ENCODE assay signal across 18 cellular contexts in genomic region chr3:136093771-136094170, GRCh38.
"Had no signal": no experiment of that assay in that cellular context is flagged by ENCODE, and none has a peak within 500 bp of the region (broad histone marks: within the 10 kb centered on the region; RNA-seq: fewer than 3 reads in every experiment).

No MANE protein-coding gene starts in this region.

- DNase-seq: activated CD4-positive, alpha-beta T cell treated with anti-CD3 and anti-CD28 coated beads, Interleukin-2, amount 50 U/mL, for 4 hours; activated naive CD4-positive, alpha-beta T cell treated with Interleukin-2 at 50 U/mL for 16 hours; activated naive CD8-positive, alpha-beta T cell treated with anti-CD3 and anti-CD28 coated beads, Interleukin-2, amount 50 U/mL, for 24 hours; left colon; mammary epithelial cell; right cardiac atrium; stimulated activated CD4-positive, alpha-beta T cell treated with anti-CD3 and anti-CD28 coated beads, Interleukin-4, amount 100 ng/mL, for 4 hours; stimulated activated CD8-positive, alpha-beta memory T cell treated with anti-CD3 and anti-CD28 coated beads, Interleukin-4, amount 100 ng/mL, for 48 hours; stimulated activated naive CD8-positive, alpha-beta T cell treated with anti-CD3 and anti-CD28 coated beads, Interleukin-15, Interleukin-2, amounts not matched to agents 100 U/mL and 50 U/mL, for 24 hours; T1000; transverse colon had no signal

- H3K4me1 ChIP-seq: ascending aorta, prostate gland, transverse colon had no signal

- H3K4me3 ChIP-seq: ascending aorta, cardiac muscle cell, prostate gland, skin epidermis, transverse colon had no signal

- FAIRE-seq: colon had no signal

- H3K27ac ChIP-seq: ascending aorta, cardiac muscle cell, prostate gland, skin epidermis, transverse colon had no signal

- H3K4me1 Mint-ChIP-seq: activated naive CD8-positive, alpha-beta T cell treated with anti-CD3 and anti-CD28 coated beads, Interleukin-2, amount 50 U/mL, for 24 hours; activated T-helper 17 cell treated with anti-CD3 and anti-CD28 coated beads, Interleukin-2, amount 50 U/mL, for 72 hours; neural crest cell had no signal

- H3K9me3 Mint-ChIP-seq: activated naive CD8-positive, alpha-beta T cell treated with anti-CD3 and anti-CD28 coated beads, Interleukin-2, amount 50 U/mL, for 24 hours; activated T-helper 17 cell treated with anti-CD3 and anti-CD28 coated beads, Interleukin-2, amount 50 U/mL, for 72 hours had no signal

- H3K4me3 Mint-ChIP-seq: activated naive CD8-positive, alpha-beta T cell treated with anti-CD3 and anti-CD28 coated beads, Interleukin-2, amount 50 U/mL, for 24 hours; activated T-helper 17 cell treated with anti-CD3 and anti-CD28 coated beads, Interleukin-2, amount 50 U/mL, for 72 hours; neural crest cell had no signal

- H3K36me3 ChIP-seq: prostate gland had no signal

- H3K27ac Mint-ChIP-seq: activated naive CD8-positive, alpha-beta T cell treated with anti-CD3 and anti-CD28 coated beads, Interleukin-2, amount 50 U/mL, for 24 hours; activated T-helper 17 cell treated with anti-CD3 and anti-CD28 coated beads, Interleukin-2, amount 50 U/mL, for 72 hours had no signal

- H3K27me3 ChIP-seq: ascending aorta, cardiac muscle cell, transverse colon had no signal

- H3K9me3 ChIP-seq: ascending aorta, prostate gland, transverse colon had no signal
